In genomic region chr4:178296669-178297068, GRCh38 we compare ENCODE assay signal across 27 cellular contexts.
DNase-seq lines count a peak whose midpoint lies in the region; ATAC-seq, FAIRE-seq and TF ChIP-seq lines count a peak whose summit lies in the region.
"Had no signal": no experiment of that assay in that cellular context is flagged by ENCODE, and none has a peak within 500 bp of the region (broad histone marks: within the 10 kb centered on the region; RNA-seq: fewer than 3 reads in every experiment).

No MANE protein-coding gene starts in this region.

- H3K36me3 ChIP-seq in MG63 (no peaks in the 10 kb centered on the region), H1 (ENCODE audit: control insufficient read depth in 2 of 4, insufficient read depth in 4 of 4, low read length in 3 of 4) (no peaks in the 10 kb centered on the region), suprapubic skin (no peaks in the 10 kb centered on the region)
- H3K36me3 ChIP-seq: esophagus squamous epithelium, gastroesophageal sphincter, stomach had no signal

- H4K91ac ChIP-seq in H1 (replicated peaks; ENCODE audit: insufficient read length, low read length) = no peak overlapping the region

- H3K23me2 ChIP-seq in H1 (ENCODE audit: low read depth, low read length) = no peaks in the 10 kb centered on the region

- peak in 1 of 2 experiments; percentile 25; a peak in 1 of 4 replicates for TF ChIP-seq RAD21 in H1 (IDR thresholded peaks at IDR 0.05 in 1 of 2, conservative IDR thresholded peaks at IDR 0.05 in 1 of 2; ENCODE audit: low read depth in 2 of 2, low read length in 2 of 2)

- H2AK5ac ChIP-seq in H1 (ENCODE audit: low read depth, low read length) = no peak overlapping the region

- TF ChIP-seq EP300 in H1 (IDR thresholded peaks at IDR 0.05; ENCODE audit: borderline replicate concordance in 1 of 2, low read depth in 2 of 2, low read length in 2 of 2) (no peak), suprapubic skin (IDR thresholded peaks at IDR 0.05) (no peak)

- DNase-seq in NCI-H146 (lab: John Stamatoyannopoulos, UW) (peak; percentile 1), NCI-H146 treated with DMSO at 0.1 percent for 48 hours (lab: John Stamatoyannopoulos, UW; ENCODE audit: unreplicated experiment) (no peak), MG63 (peak; percentile 41), H1 (ENCODE audit: low read depth in 1 of 2, low spot score in 2 of 2) (no peak), lower leg skin (ENCODE audit: low spot score in 2 of 2) (no peak), suprapubic skin (ENCODE audit: low spot score in 2 of 2) (no peak), GDM1 (lab: John Stamatoyannopoulos, UW) (no peak)
- DNase-seq: activated CD4-positive, alpha-beta T cell treated with anti-CD3 and anti-CD28 coated beads, Interleukin-2, amount 50 U/mL, for 4 hours; activated CD8-positive, alpha-beta memory T cell treated with anti-CD3 and anti-CD28 coated beads, Interleukin-2, amount 50 U/mL, for 4 hours; activated naive CD8-positive, alpha-beta T cell treated with anti-CD3 and anti-CD28 coated beads, Interleukin-2, amount 10 ng/mL, durations not matched to agents 7 days and 5 days; Caco-2; effector memory CD8-positive, alpha-beta T cell; esophagus squamous epithelium; H7; Kasumi-1; naive thymus-derived CD4-positive, alpha-beta T cell; NCI-H1092 treated with DMSO at 0.1 percent for 48 hours; NCI-H2081; retina; SK-N-SH; stomach had no signal

- H3K4me3 ChIP-seq in MG63 (no peak overlapping the region), H1 (ENCODE audit: extremely low read depth in 1 of 4, insufficient read depth in 2 of 4, low read depth in 3 of 4, low read length in 4 of 4) (no peak overlapping the region), lower leg skin (ENCODE audit: low read depth, poor library complexity, severe bottlenecking) (peak overlapping the region; percentile 6), suprapubic skin (no peak overlapping the region)
- H3K4me3 ChIP-seq: esophagus squamous epithelium, gastroesophageal sphincter, stomach had no signal

- no peak overlapping the region for H4K5ac ChIP-seq in H1 (ENCODE audit: insufficient read length, low read depth, low read length)

- H2BK120ac ChIP-seq in H1 (replicated peaks; ENCODE audit: low read depth, low read length) = no peak overlapping the region

- H3K9me3 ChIP-seq in MG63 (no peaks in the 10 kb centered on the region), H1 (ENCODE audit: insufficient read depth in 2 of 2, low read depth in 1 of 2, low read length in 1 of 2) (no peaks in the 10 kb centered on the region), suprapubic skin (no peaks in the 10 kb centered on the region)
- H3K9me3 ChIP-seq: Caco-2, gastroesophageal sphincter, SK-N-SH, stomach had no signal

- H3K4ac ChIP-seq in H1 (replicated peaks; ENCODE audit: insufficient read length, low read depth, low read length) = no peak overlapping the region

- H3K79me2 ChIP-seq in H1 (ENCODE audit: control insufficient read depth in 1 of 2, insufficient read depth in 2 of 2, low read length in 2 of 2) = no peaks in the 10 kb centered on the region

- H2BK12ac ChIP-seq in H1 (ENCODE audit: low read depth, low read length) = no peak overlapping the region

- POLR2A ChIA-PET in H1 (lab: Charles Lee; ENCODE audit: partially characterized antibody) = no interaction called here

- CTCF ChIA-PET in H1 (lab: Charles Lee; ENCODE audit: partially characterized antibody) = no interaction called here

- peak overlapping the region; percentile 59; the same call in 1 of the 2 replicates for H2AFZ ChIP-seq in H1 (ENCODE audit: low read length)

- H3K27ac ChIP-seq in H1 (ENCODE audit: low read depth, low read length) (no peak overlapping the region), suprapubic skin (no peak overlapping the region)
- H3K27ac ChIP-seq: esophagus squamous epithelium, gastroesophageal sphincter, RWPE1, stomach, VCaP had no signal

- H3K14ac ChIP-seq in H1 (ENCODE audit: insufficient read length) = no peak overlapping the region

- TF ChIP-seq CTCF in H1 (IDR thresholded peaks at IDR 0.05; ENCODE audit: control extremely low read depth in 1 of 3, insufficient read depth in 1 of 3, low read depth in 1 of 3, low read length in 3 of 3) (peak in 2 of 3 experiments; percentile 19 to 32; a peak in 2 of 4 replicates), lower leg skin (IDR thresholded peaks at IDR 0.05) (no peak), suprapubic skin (IDR thresholded peaks at IDR 0.05) (no peak)

- H3K4me1 ChIP-seq in H1 (replicated peaks in 1 of 4; ENCODE audit: control insufficient read depth in 3 of 4, insufficient read depth in 4 of 4, low read length in 3 of 4) (no peaks in the 10 kb centered on the region), suprapubic skin (no peaks in the 10 kb centered on the region)
- H3K4me1 ChIP-seq: Caco-2, esophagus squamous epithelium, gastroesophageal sphincter, stomach had no signal

- H3K18ac ChIP-seq in H1 (ENCODE audit: extremely low read depth, low read length) = no peak overlapping the region

- WGBS in H1 (ENCODE audit: extremely low coverage in 1 of 2, insufficient coverage in 1 of 2, insufficient read length in 1 of 2, insufficient replicate concordance in 2 of 2, low coverage in 1 of 2, low lambda C conversion rate in 2 of 2, missing lambda C conversion rate in 1 of 2), 2 experiments = 100% methylated on average over 1 of the region's 1 CpG; no CpG with 5 or more reads in 1 of the 2 experiments
- WGBS in lower leg skin, 2 donors = 93 to 100% methylated on average over 1 of the region's 1 CpG
- 86% methylated on average over 1 of the region's 1 CpG for WGBS in suprapubic skin

- H2BK15ac ChIP-seq in H1 (ENCODE audit: low read length) = no peak overlapping the region

- H3K4me2 ChIP-seq in H1 (ENCODE audit: insufficient read depth in 1 of 2, low read depth in 2 of 2, low read length in 2 of 2) = no peak overlapping the region
- H3K4me2 ChIP-seq: SK-N-SH had no signal

- H2BK20ac ChIP-seq in H1 (ENCODE audit: low read length) = no peak overlapping the region

- intact Hi-C loops in lower leg skin (cut with DNase I; ENCODE audit: low total_unique reads) = no loop called here

- no peak overlapping the region for H3K56ac ChIP-seq in H1 (replicated peaks; ENCODE audit: insufficient read length, low read depth, low read length)

- FAIRE-seq in H1 (lab: Jason Lieb, UNC) = no peak
- FAIRE-seq: A204.1, HTR-8/SVneo had no signal

- no peak overlapping the region for H3K23ac ChIP-seq in H1 (ENCODE audit: insufficient read length)

- no peak overlapping the region for H3K9ac ChIP-seq in H1 (replicated peaks in 1 of 4; ENCODE audit: extremely low read depth in 1 of 4, low read depth in 3 of 4, low read length in 3 of 4)
- H3K9ac ChIP-seq: SK-N-SH had no signal

- no peaks in the 10 kb centered on the region for H3K79me1 ChIP-seq in H1 (ENCODE audit: low read depth, low read length)

- H4K8ac ChIP-seq in H1 (ENCODE audit: extremely low read depth, insufficient read depth, low read length) = no peak overlapping the region

- H2BK5ac ChIP-seq in H1 (ENCODE audit: low read depth, low read length) = no peak overlapping the region

- no peak for TF ChIP-seq POLR2A in H1 (IDR thresholded peaks at IDR 0.05; ENCODE audit: control extremely low read depth in 1 of 2, low read depth in 2 of 2, low read length in 2 of 2)
- no peak for TF ChIP-seq POLR2A in lower leg skin (IDR thresholded peaks at IDR 0.05)
- no peak for TF ChIP-seq POLR2A in suprapubic skin (IDR thresholded peaks at IDR 0.05)

- no peak for ATAC-seq in HG02623 (IDR thresholded peaks at IDR 0.05; ENCODE audit: unreplicated experiment)
- ATAC-seq: effector memory CD8-positive, alpha-beta T cell; gastroesophageal sphincter; naive thymus-derived CD4-positive, alpha-beta T cell had no signal

- H3K27me3 ChIP-seq in MG63 = no peaks in the 10 kb centered on the region
- no peaks in the 10 kb centered on the region for H3K27me3 ChIP-seq in H1 (replicated peaks in 1 of 4; ENCODE audit: control insufficient read depth in 3 of 4, extremely low read depth in 1 of 4, insufficient read depth in 3 of 4, low read length in 3 of 4)
- H3K27me3 ChIP-seq in suprapubic skin = no peaks in the 10 kb centered on the region
- H3K27me3 ChIP-seq: esophagus squamous epithelium, gastroesophageal sphincter, stomach had no signal

- H4K20me1 ChIP-seq in H1 (replicated peaks in 1 of 2; ENCODE audit: control insufficient read depth in 1 of 2, insufficient read depth in 2 of 2, low read length in 2 of 2) = no peaks in the 10 kb centered on the region

TF ChIP-seq in H1, 55 proteins besides CTCF, POLR2A, EP300 and RAD21 (continues in another document):
- TF ChIP-seq RNF2 (IDR thresholded peaks at IDR 0.05; ENCODE audit: borderline replicate concordance, low read depth, low read length, missing control alignments, poor library complexity, severe bottlenecking) (no peak), JUND (IDR thresholded peaks at IDR 0.05; ENCODE audit: low read length) (no peak; the same call in 1 of the 2 replicates), PHF8 (conservative IDR thresholded peaks at IDR 0.05; ENCODE audit: low read depth, low read length) (no peak), SIX5 (IDR thresholded peaks at IDR 0.05; ENCODE audit: low read depth, low read length) (no peak), SUZ12 (IDR thresholded peaks at IDR 0.05; ENCODE audit: low read length) (no peak), CEBPB (IDR thresholded peaks at IDR 0.05; ENCODE audit: low read depth, low read length) (no peak), SIRT6 (IDR thresholded peaks at IDR 0.05; ENCODE audit: low read length) (no peak), SP4 (IDR thresholded peaks at IDR 0.05; ENCODE audit: low read length) (no peak), CTBP2 (IDR thresholded peaks at IDR 0.05; ENCODE audit: borderline replicate concordance, insufficient read depth, insufficient read length, low read length) (no peak), NANOG (IDR thresholded peaks at IDR 0.05; ENCODE audit: insufficient read depth, low read depth, low read length, poor library complexity, severe bottlenecking) (no peak), TAF1 (IDR thresholded peaks at IDR 0.05; ENCODE audit: low read depth, low read length) (no peak), POU5F1 (IDR thresholded peaks at IDR 0.05; ENCODE audit: low read depth, low read length) (no peak), CBX8 (IDR thresholded peaks at IDR 0.05; ENCODE audit: borderline replicate concordance, low read depth, low read length) (no peak), ZNF274 (IDR thresholded peaks at IDR 0.05; ENCODE audit: borderline replicate concordance, extremely low read depth, low read length) (no peak)

Comparison
In these comparisons a context has a peak if more than half of its experiments do, and no peak if none do; other contexts are left out.
1. DNase-seq: peak in NCI-H146 (single experiment) and MG63 (single experiment); none in NCI-H146 treated with DMSO at 0.1 percent for 48 hours (single experiment), H1 (0 of 2), lower leg skin (0 of 2), suprapubic skin (0 of 2) and GDM1 (single experiment).
2. CTCF ChIP-seq: peak in H1 (2 of 3); none in lower leg skin (0 of 3) and suprapubic skin (0 of 2).